ENCODE assay signal across 22 cellular contexts in genomic region chr3:78050276-78051080, GRCh38.
DNase-seq lines count a peak whose midpoint lies in the region; ATAC-seq and TF ChIP-seq lines count a peak whose summit lies in the region.
"Had no signal": no experiment of that assay in that cellular context is flagged by ENCODE, and none has a peak within 500 bp of the region (broad histone marks: within the 10 kb centered on the region; RNA-seq: fewer than 3 reads in every experiment).

No MANE protein-coding gene starts in this region.

- WGBS in right cardiac atrium: 78% methylated on average over 4 of the region's 4 CpGs
- WGBS in prostate gland: 92% methylated on average over 4 of the region's 4 CpGs

- no peaks in the 10 kb centered on the region for H3K27me3 Mint-ChIP-seq in activated CD4-positive, alpha-beta memory T cell treated with anti-CD3 and anti-CD28 coated beads, Interleukin-2, amount 10 ng/mL, durations not matched to agents 7 days and 5 days
- H3K27me3 Mint-ChIP-seq: CD4-positive, alpha-beta T cell; dendritic cell treated with granulocyte-macrophage colony-stimulating factor and Interleukin-4, amounts not matched to agents 40 ng/mL and 50 ng/mL, for 4 days; naive thymus-derived CD4-positive, alpha-beta T cell; stimulated activated naive CD8-positive, alpha-beta T cell treated with anti-CD3 and anti-CD28 coated beads, Interleukin-15, Interleukin-2, amounts not matched to agents 100 ng/mL and 50 ng/mL, for 24 hours; T-helper 17 cell had no signal

- CTCF ChIA-PET in activated CD4-positive, alpha-beta memory T cell treated with anti-CD3 and anti-CD28 coated beads, Interleukin-2, amount 10 ng/mL, durations not matched to agents 7 days and 5 days (lab: Charles Lee): no interaction called here

- POLR2A ChIA-PET in activated CD4-positive, alpha-beta memory T cell treated with anti-CD3 and anti-CD28 coated beads, Interleukin-2, amount 10 ng/mL, durations not matched to agents 7 days and 5 days (lab: Charles Lee): no interaction called here

- H3K27me3 ChIP-seq in right cardiac atrium (ENCODE audit: control insufficient read depth, insufficient read depth) (no peaks in the 10 kb centered on the region), prostate gland (replicated peaks; ENCODE audit: insufficient read depth) (no peaks in the 10 kb centered on the region)
- H3K27me3 ChIP-seq: cardiac muscle cell, thyroid gland had no signal

- H3K27ac ChIP-seq in right cardiac atrium (ENCODE audit: low read length) (no peak overlapping the region), prostate gland (no peak overlapping the region)
- H3K27ac ChIP-seq: 22Rv1, cardiac muscle cell, thyroid gland had no signal

- H3K36me3 Mint-ChIP-seq in activated CD4-positive, alpha-beta memory T cell treated with anti-CD3 and anti-CD28 coated beads, Interleukin-2, amount 10 ng/mL, durations not matched to agents 7 days and 5 days (ENCODE audit: low read depth): no peaks in the 10 kb centered on the region
- H3K36me3 Mint-ChIP-seq: naive thymus-derived CD4-positive, alpha-beta T cell had no signal

- intact Hi-C loops in Right ventricle myocardium superior (cut with DNase I): no loop called here
- intact Hi-C loops in right cardiac atrium (cut with DNase I): no loop called here
- intact Hi-C loops in prostate gland (cut with DNase I): no loop called here

- H3K27ac Mint-ChIP-seq in activated CD4-positive, alpha-beta memory T cell treated with anti-CD3 and anti-CD28 coated beads, Interleukin-2, amount 10 ng/mL, durations not matched to agents 7 days and 5 days: no peak overlapping the region
- H3K27ac Mint-ChIP-seq: CD4-positive, alpha-beta T cell; dendritic cell treated with granulocyte-macrophage colony-stimulating factor and Interleukin-4, amounts not matched to agents 40 ng/mL and 50 ng/mL, for 4 days; mesothelial cell of epicardium; naive thymus-derived CD4-positive, alpha-beta T cell; stimulated activated naive CD8-positive, alpha-beta T cell treated with anti-CD3 and anti-CD28 coated beads, Interleukin-15, Interleukin-2, amounts not matched to agents 100 ng/mL and 50 ng/mL, for 24 hours; T-helper 17 cell had no signal

- no peak for TF ChIP-seq POLR2A in prostate gland (IDR thresholded peaks at IDR 0.05)

- TF ChIP-seq CTCF in fibroblast of pulmonary artery (IDR thresholded peaks at IDR 0.05; ENCODE audit: low read length, missing control alignments) (no peak), prostate gland (IDR thresholded peaks at IDR 0.05) (no peak)

- no peaks in the 10 kb centered on the region for H3K36me3 ChIP-seq in prostate gland
- H3K36me3 ChIP-seq: cardiac muscle cell, thyroid gland had no signal

- DNase-seq in Right ventricle myocardium superior: no peak
- no peak for DNase-seq in right cardiac atrium
- peak; percentile 57 for DNase-seq in amniotic epithelial cell (ENCODE audit: low read depth)
- DNase-seq in fibroblast of pulmonary artery (ENCODE audit: low read depth): peak; percentile 13
- no peak for DNase-seq in stimulated activated CD4-positive, alpha-beta T cell treated with anti-CD3 and anti-CD28 coated beads, Interleukin-4, amount 100 ng/mL, for 24 hours
- no peak for DNase-seq in prostate gland (ENCODE audit: low spot score)
- no peak for DNase-seq in activated CD4-positive, alpha-beta memory T cell treated with anti-CD3 and anti-CD28 coated beads, Interleukin-2, amount 10 ng/mL, durations not matched to agents 7 days and 5 days
- DNase-seq: activated CD8-positive, alpha-beta memory T cell treated with anti-CD3 and anti-CD28 coated beads for 24 hours; activated T-cell treated with anti-CD3 and anti-CD28 coated beads, Interleukin-2, amount 50 U/mL, for 1 hour; CD4-positive, alpha-beta T cell; head of caudate nucleus; naive thymus-derived CD4-positive, alpha-beta T cell; NCI-H510A treated with DMSO at 0.1 percent for 48 hours; retina; T-helper 17 cell; thyroid gland had no signal

- peaks cover 2% of the 10 kb centered on the region for H3K4me1 ChIP-seq in right cardiac atrium (ENCODE audit: control insufficient read depth, insufficient read depth, low read length)
- H3K4me1 ChIP-seq in prostate gland (replicated peaks): no peaks in the 10 kb centered on the region
- H3K4me1 ChIP-seq: thyroid gland had no signal

- H3K4me3 ChIP-seq in right cardiac atrium (ENCODE audit: low read length) (no peak overlapping the region), fibroblast of pulmonary artery (replicated peaks; ENCODE audit: low read depth, low read length) (no peak overlapping the region), prostate gland (no peak overlapping the region)
- H3K4me3 ChIP-seq: cardiac muscle cell, thyroid gland had no signal

- ATAC-seq in Right ventricle myocardium superior (ENCODE audit: poor library complexity) (peak; percentile 46), right cardiac atrium (no peak), HG02885 (IDR thresholded peaks at IDR 0.05; ENCODE audit: poor library complexity, unreplicated experiment) (no peak)
- ATAC-seq: naive thymus-derived CD4-positive, alpha-beta T cell; T-helper 17 cell had no signal

- no peaks in the 10 kb centered on the region for H3K4me1 Mint-ChIP-seq in activated CD4-positive, alpha-beta memory T cell treated with anti-CD3 and anti-CD28 coated beads, Interleukin-2, amount 10 ng/mL, durations not matched to agents 7 days and 5 days
- H3K4me1 Mint-ChIP-seq: naive thymus-derived CD4-positive, alpha-beta T cell; T-helper 17 cell had no signal

- H3K4me3 Mint-ChIP-seq in activated CD4-positive, alpha-beta memory T cell treated with anti-CD3 and anti-CD28 coated beads, Interleukin-2, amount 10 ng/mL, durations not matched to agents 7 days and 5 days: no peak overlapping the region
- H3K4me3 Mint-ChIP-seq: CD4-positive, alpha-beta T cell; dendritic cell treated with granulocyte-macrophage colony-stimulating factor and Interleukin-4, amounts not matched to agents 40 ng/mL and 50 ng/mL, for 4 days; mesothelial cell of epicardium; naive thymus-derived CD4-positive, alpha-beta T cell; stimulated activated naive CD8-positive, alpha-beta T cell treated with anti-CD3 and anti-CD28 coated beads, Interleukin-15, Interleukin-2, amounts not matched to agents 100 ng/mL and 50 ng/mL, for 24 hours; T-helper 17 cell had no signal

- H3K9me3 ChIP-seq in right cardiac atrium (ENCODE audit: control insufficient read depth, low read length) (no peaks in the 10 kb centered on the region), prostate gland (no peaks in the 10 kb centered on the region)
- H3K9me3 ChIP-seq: thyroid gland had no signal

- peaks cover 6% of the 10 kb centered on the region for H3K9me3 Mint-ChIP-seq in activated CD4-positive, alpha-beta memory T cell treated with anti-CD3 and anti-CD28 coated beads, Interleukin-2, amount 10 ng/mL, durations not matched to agents 7 days and 5 days
- H3K9me3 Mint-ChIP-seq: dendritic cell treated with granulocyte-macrophage colony-stimulating factor and Interleukin-4, amounts not matched to agents 40 ng/mL and 50 ng/mL, for 4 days had no signal

Comparison
In these comparisons a context has a peak if more than half of its experiments do, and no peak if none do; other contexts are left out.
1. DNase-seq: peak in amniotic epithelial cell (single experiment) and fibroblast of pulmonary artery (single experiment); none in Right ventricle myocardium superior (single experiment), right cardiac atrium (0 of 3), stimulated activated CD4-positive, alpha-beta T cell treated with anti-CD3 and anti-CD28 coated beads, Interleukin-4, amount 100 ng/mL, for 24 hours (single experiment), prostate gland (single experiment) and activated CD4-positive, alpha-beta memory T cell treated with anti-CD3 and anti-CD28 coated beads, Interleukin-2, amount 10 ng/mL, durations not matched to agents 7 days and 5 days (single experiment).